14 cellular contexts compared by ENCODE assay signal in the genomic region with DNA sequence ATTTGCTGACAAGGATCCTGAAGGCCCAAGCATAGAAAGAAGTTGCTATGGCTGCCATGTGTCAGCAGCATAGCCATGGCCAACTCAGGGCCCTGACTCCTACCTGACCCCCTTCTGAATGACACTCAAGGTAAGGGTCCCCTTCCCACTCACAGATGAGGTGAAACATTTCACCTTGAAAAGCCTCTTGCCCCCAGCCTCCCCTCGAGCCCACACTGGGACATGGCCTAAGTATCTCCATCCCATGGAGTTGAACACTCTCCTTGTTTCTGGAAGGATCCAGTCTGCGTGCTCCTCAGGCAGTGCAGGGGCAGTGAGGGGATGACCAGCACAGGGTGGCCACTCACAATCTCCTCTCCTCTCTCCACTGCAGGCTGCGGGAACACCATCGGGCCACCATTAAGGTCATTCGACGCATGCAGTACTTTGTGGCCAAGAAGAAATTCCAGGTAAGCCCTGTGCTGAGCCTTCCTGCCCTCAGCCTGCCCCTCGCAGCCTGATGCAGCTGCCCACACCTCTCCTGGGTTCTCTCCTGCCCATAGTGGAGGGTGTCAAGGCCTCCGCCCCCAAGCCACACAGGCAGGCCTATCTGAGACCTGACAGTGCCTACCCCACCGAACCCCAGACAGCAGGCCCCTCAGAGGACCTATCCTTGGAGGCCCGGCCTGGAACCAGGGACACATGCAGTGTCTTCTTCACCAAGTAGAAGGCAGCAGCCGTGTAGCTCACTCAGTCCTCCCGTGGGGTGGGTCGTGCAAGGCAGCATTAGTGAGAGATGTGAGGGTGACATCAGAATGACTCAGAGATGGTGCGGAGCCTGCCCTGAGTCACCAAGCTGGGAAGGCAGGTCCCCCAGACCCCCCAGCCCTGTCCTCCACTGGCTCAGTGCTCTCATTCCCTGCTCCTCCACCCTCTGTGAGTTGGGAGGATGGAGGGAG.
DNase-seq lines count a peak whose midpoint lies in the region; ATAC-seq, FAIRE-seq and TF ChIP-seq lines count a peak whose summit lies in the region.
"Had no signal": no experiment of that assay in that cellular context is flagged by ENCODE, and none has a peak within 500 bp of the region (broad histone marks: within the 10 kb centered on the region; RNA-seq: fewer than 3 reads in every experiment).

No MANE protein-coding gene starts in this region.

- H3K4me1 ChIP-seq in A549 (peaks cover 9% of the 10 kb centered on the region; the same call in 1 of the 3 replicates), body of pancreas (no peaks in the 10 kb centered on the region)
- H3K4me1 ChIP-seq: HAP-1, uterus had no signal

- H3K27me3 ChIP-seq in body of pancreas: no peaks in the 10 kb centered on the region
- H3K27me3 ChIP-seq: uterus had no signal

- TF ChIP-seq CTCF in A549 (IDR thresholded peaks at IDR 0.05): no peak
- TF ChIP-seq CTCF in body of pancreas (IDR thresholded peaks at IDR 0.05): no peak
- TF ChIP-seq CTCF in lower leg skin (IDR thresholded peaks at IDR 0.05): no peak

- POLR2A ChIA-PET in A549 (lab: Yijun Ruan, JAX): no interaction called here

- no peaks in the 10 kb centered on the region for H3K9me3 ChIP-seq in A549
- no peaks in the 10 kb centered on the region for H3K9me3 ChIP-seq in body of pancreas
- H3K9me3 ChIP-seq: uterus had no signal

- WGBS in A549 (ENCODE audit: missing lambda C conversion rate): 43% methylated on average over 8 of the region's 14 CpGs
- 92 to 100% methylated on average over 2 to 11 of the region's 14 CpGs for WGBS in body of pancreas, 2 donors
- WGBS in lower leg skin, 2 donors: 89 to 98% methylated on average over 13 to 14 of the region's 14 CpGs

- H3K36me3 ChIP-seq in body of pancreas (replicated peaks in 1 of 2; ENCODE audit: insufficient read depth in 1 of 2, low read depth in 2 of 2): no peaks in the 10 kb centered on the region
- H3K36me3 ChIP-seq: HAP-1, uterus had no signal

- TF ChIP-seq POLR2A in A549 (IDR thresholded peaks at IDR 0.05; ENCODE audit: low read length) (no peak), body of pancreas (IDR thresholded peaks at IDR 0.05) (no peak), lower leg skin (IDR thresholded peaks at IDR 0.05) (no peak)

- H3K27ac ChIP-seq in A549 (peak overlapping the region in 1 of 2 experiments; percentile 57; a peak in 1 of 6 replicates), body of pancreas (no peak overlapping the region)
- H3K27ac ChIP-seq: parathyroid adenoma, uterus, VCaP had no signal

- peak; percentile 14 to 65 for DNase-seq in A549 (ENCODE audit: low read depth in 1 of 2, low spot score in 1 of 2)
- peak; percentile 57 for DNase-seq in HS-5 (ENCODE audit: low read depth)
- DNase-seq in body of pancreas: no peak
- peak; percentile 11 to 73 for DNase-seq in lower leg skin (ENCODE audit: low spot score in 2 of 2)
- DNase-seq in NCI-H1105 treated with DMSO at 0.1 percent for 48 hours (lab: John Stamatoyannopoulos, UW): no peak
- DNase-seq: DMS 273 treated with DMSO at 0.1 percent for 48 hours, NCI-H187, uterus had no signal

- CTCF ChIA-PET in A549 (lab: Yijun Ruan, JAX): interaction anchor here (1.7 kb wide), 1 partner anchor 10 kb away, joined by 3 read pairs; no protein-coding TSS in a partner anchor

- TF ChIP-seq RAD21 in A549 (conservative IDR thresholded peaks at IDR 0.05 in 1 of 2, IDR thresholded peaks at IDR 0.05 in 1 of 2): no peak

- no peak for FAIRE-seq in A549 (lab: Jason Lieb, UNC)

- intact Hi-C loops in body of pancreas (cut with DNase I): no loop called here
- intact Hi-C loops in lower leg skin (cut with DNase I; ENCODE audit: low total_unique reads): no loop called here

- H3K4me3 ChIP-seq in A549 (no peak overlapping the region), body of pancreas (no peak overlapping the region), lower leg skin (ENCODE audit: low read depth, poor library complexity, severe bottlenecking) (no peak overlapping the region)
- H3K4me3 ChIP-seq: HAP-1, uterus had no signal

- ATAC-seq in A549 (peak; percentile 69 to 70; a peak in 5 of 6 replicates), body of pancreas (peak; percentile 16), GM21447 (IDR thresholded peaks at IDR 0.05; ENCODE audit: unreplicated experiment) (no peak), HG03045 (IDR thresholded peaks at IDR 0.05; ENCODE audit: unreplicated experiment) (no peak), HG02840 (IDR thresholded peaks at IDR 0.05; ENCODE audit: low FRiP score, unreplicated experiment) (no peak)

- H3K4me2 ChIP-seq in A549: peak overlapping the region; percentile 13; the same call in 2 of the 3 replicates

- TF ChIP-seq EP300 in A549 (IDR thresholded peaks at IDR 0.05): no peak

TF ChIP-seq in A549, 52 proteins besides CTCF, POLR2A, EP300 and RAD21:
- TF ChIP-seq ELK1 (IDR thresholded peaks at IDR 0.05; ENCODE audit: low read depth, low read length): no peak
- TF ChIP-seq JUNB (IDR thresholded peaks at IDR 0.05): 0 out of 2 replicates have a peak, but pooled peaks have one; percentile 16
- 0 out of 2 replicates have a peak, but pooled peaks have one; percentile 21 for TF ChIP-seq FOSL2 (IDR thresholded peaks at IDR 0.05)
- TF ChIP-seq FOSL2 (CRISPR knock-in tag; IDR thresholded peaks at IDR 0.05): peak; percentile 38
TF ChIP-seq in A549: peak in this region for 2.

Comparison
In these comparisons a context has a peak if more than half of its experiments do, and no peak if none do; other contexts are left out.
1. ATAC-seq: peak in A549 (2 of 2) and body of pancreas (single experiment); none in GM21447 (single experiment), HG03045 (single experiment) and HG02840 (single experiment).
2. DNase-seq: peak in A549 (2 of 2), HS-5 (single experiment) and lower leg skin (2 of 2); none in body of pancreas (0 of 4) and NCI-H1105 treated with DMSO at 0.1 percent for 48 hours (single experiment).